ENCODE assay signal across 24 cellular contexts in the genomic region with DNA sequence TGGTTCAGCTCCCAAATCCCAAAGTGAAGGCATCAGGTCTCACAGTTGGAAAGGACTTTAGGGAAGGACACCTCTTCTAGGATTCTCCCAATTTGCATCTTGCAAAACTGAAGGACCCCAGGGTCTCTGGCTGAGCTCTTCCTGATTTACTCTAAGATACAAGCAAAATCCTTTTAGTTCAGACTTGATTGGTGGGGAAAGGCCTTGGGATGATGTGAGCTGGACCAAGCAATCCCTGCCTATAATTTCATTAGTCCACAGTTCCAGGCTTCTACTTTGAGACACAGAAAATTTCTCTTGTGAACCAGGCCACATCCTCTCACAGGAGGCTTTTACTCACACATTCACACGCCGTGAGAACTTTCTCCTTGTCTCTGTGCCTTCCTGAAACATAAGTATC. TPM values are rescaled to one million over a fixed set of nuclear protein-coding genes. Genes with fewer than 3 reads are reported as not detected.
"Had no signal": no experiment of that assay in that cellular context is flagged by ENCODE, and none has a peak within 500 bp of the region (broad histone marks: within the 10 kb centered on the region; RNA-seq: fewer than 3 reads in every experiment).

No MANE protein-coding gene starts in this region.

- DNase-seq: activated B cell treated with CpG ODN at 0.5 μM for 24 hours; activated CD4-positive, alpha-beta T cell treated with anti-CD3 and anti-CD28 coated beads for 36 hours; activated CD8-positive, alpha-beta memory T cell treated with anti-CD3 and anti-CD28 coated beads, Interleukin-2, amount 10 ng/mL, durations not matched to agents 7 days and 5 days; activated CD8-positive, alpha-beta T cell treated with anti-CD3 and anti-CD28 coated beads, Interleukin-2, amount 10 ng/mL, durations not matched to agents 7 days and 5 days; activated effector memory CD4-positive, alpha-beta T cell treated with Interleukin-2 at 50 U/mL for 16 hours; activated naive CD4-positive, alpha-beta T cell treated with Interleukin-2 at 50 U/mL for 16 hours; activated T-cell treated with anti-CD3 and anti-CD28 coated beads, Interleukin-2, amount 50 U/mL, for 48 hours; anterior cingulate cortex; effector CD8-positive, alpha-beta T cell; erythroblast; gastrocnemius medialis; glutamatergic neuron; left lung; lower lobe of right lung; mucosa of descending colon; occipital lobe; right cardiac atrium; spleen; stimulated activated naive CD4-positive, alpha-beta T cell; testis; upper lobe of left lung had no signal

- H3K4me1 Mint-ChIP-seq: activated CD8-positive, alpha-beta memory T cell treated with anti-CD3 and anti-CD28 coated beads, Interleukin-2, amount 10 ng/mL, durations not matched to agents 7 days and 5 days had no signal

- H3K4me3 ChIP-seq: gastrocnemius medialis, left lung, lower lobe of right lung, mucosa of descending colon, spleen, testis, upper lobe of left lung, vagina had no signal

- H3K27me3 ChIP-seq: gastrocnemius medialis, left lung, testis, upper lobe of left lung, vagina had no signal

- H3K27me3 Mint-ChIP-seq: activated CD4-positive, alpha-beta T cell treated with anti-CD3 and anti-CD28 coated beads for 36 hours; activated CD8-positive, alpha-beta memory T cell treated with anti-CD3 and anti-CD28 coated beads, Interleukin-2, amount 10 ng/mL, durations not matched to agents 7 days and 5 days had no signal

- H3K27ac ChIP-seq: gastrocnemius medialis, left lung, lower lobe of right lung, spleen, testis, vagina had no signal

- ATAC-seq: activated CD4-positive, alpha-beta T cell treated with anti-CD3 and anti-CD28 coated beads for 36 hours; activated CD8-positive, alpha-beta memory T cell treated with anti-CD3 and anti-CD28 coated beads, Interleukin-2, amount 10 ng/mL, durations not matched to agents 7 days and 5 days; activated CD8-positive, alpha-beta T cell treated with anti-CD3 and anti-CD28 coated beads, Interleukin-2, amount 10 ng/mL, durations not matched to agents 7 days and 5 days; gastrocnemius medialis; left lung; lower lobe of right lung; mucosa of descending colon; right cardiac atrium; SK-N-SH treated with all-trans-retinoic acid at 6 μM for 48 hours had no signal

- H3K4me1 ChIP-seq: gastrocnemius medialis, lower lobe of right lung, testis, vagina had no signal

- H3K36me3 Mint-ChIP-seq: activated CD8-positive, alpha-beta memory T cell treated with anti-CD3 and anti-CD28 coated beads, Interleukin-2, amount 10 ng/mL, durations not matched to agents 7 days and 5 days had no signal

- H3K4me3 Mint-ChIP-seq: activated B cell treated with CpG ODN at 0.5 μM for 24 hours; activated CD4-positive, alpha-beta T cell treated with anti-CD3 and anti-CD28 coated beads for 36 hours; activated CD8-positive, alpha-beta memory T cell treated with anti-CD3 and anti-CD28 coated beads, Interleukin-2, amount 10 ng/mL, durations not matched to agents 7 days and 5 days; activated CD8-positive, alpha-beta T cell treated with anti-CD3 and anti-CD28 coated beads, Interleukin-2, amount 10 ng/mL, durations not matched to agents 7 days and 5 days had no signal

- H3K27ac Mint-ChIP-seq: activated B cell treated with CpG ODN at 0.5 μM for 24 hours; activated CD4-positive, alpha-beta T cell treated with anti-CD3 and anti-CD28 coated beads for 36 hours; activated CD8-positive, alpha-beta memory T cell treated with anti-CD3 and anti-CD28 coated beads, Interleukin-2, amount 10 ng/mL, durations not matched to agents 7 days and 5 days; activated CD8-positive, alpha-beta T cell treated with anti-CD3 and anti-CD28 coated beads, Interleukin-2, amount 10 ng/mL, durations not matched to agents 7 days and 5 days had no signal

- H3K9me3 Mint-ChIP-seq: activated B cell treated with CpG ODN at 0.5 μM for 24 hours had no signal

- H3K36me3 ChIP-seq: gastrocnemius medialis, left lung, lower lobe of right lung, spleen, upper lobe of left lung, vagina had no signal

- H3K9me3 ChIP-seq: gastrocnemius medialis, left lung, lower lobe of right lung, mucosa of descending colon, spleen, testis, upper lobe of left lung, vagina had no signal

RNA-seq across cellular contexts. Expression of gene VWF, which starts 23.6 kb away (rescaled TPM):
- total RNA-seq: activated B cell treated with CpG ODN at 0.5 μM for 24 hours; activated CD8-positive, alpha-beta T cell treated with anti-CD3 and anti-CD28 coated beads, Interleukin-2, amount 10 ng/mL, durations not matched to agents 7 days and 5 days had no signal
- polyA plus RNA-seq: neural cell had no signal

RNA-seq across cellular contexts. Expression of gene CD9, which starts 52.1 kb away (rescaled TPM):
- polyA plus RNA-seq: neural cell had no signal
